1 cellular context compared by ENCODE assay signal in the genomic region with DNA sequence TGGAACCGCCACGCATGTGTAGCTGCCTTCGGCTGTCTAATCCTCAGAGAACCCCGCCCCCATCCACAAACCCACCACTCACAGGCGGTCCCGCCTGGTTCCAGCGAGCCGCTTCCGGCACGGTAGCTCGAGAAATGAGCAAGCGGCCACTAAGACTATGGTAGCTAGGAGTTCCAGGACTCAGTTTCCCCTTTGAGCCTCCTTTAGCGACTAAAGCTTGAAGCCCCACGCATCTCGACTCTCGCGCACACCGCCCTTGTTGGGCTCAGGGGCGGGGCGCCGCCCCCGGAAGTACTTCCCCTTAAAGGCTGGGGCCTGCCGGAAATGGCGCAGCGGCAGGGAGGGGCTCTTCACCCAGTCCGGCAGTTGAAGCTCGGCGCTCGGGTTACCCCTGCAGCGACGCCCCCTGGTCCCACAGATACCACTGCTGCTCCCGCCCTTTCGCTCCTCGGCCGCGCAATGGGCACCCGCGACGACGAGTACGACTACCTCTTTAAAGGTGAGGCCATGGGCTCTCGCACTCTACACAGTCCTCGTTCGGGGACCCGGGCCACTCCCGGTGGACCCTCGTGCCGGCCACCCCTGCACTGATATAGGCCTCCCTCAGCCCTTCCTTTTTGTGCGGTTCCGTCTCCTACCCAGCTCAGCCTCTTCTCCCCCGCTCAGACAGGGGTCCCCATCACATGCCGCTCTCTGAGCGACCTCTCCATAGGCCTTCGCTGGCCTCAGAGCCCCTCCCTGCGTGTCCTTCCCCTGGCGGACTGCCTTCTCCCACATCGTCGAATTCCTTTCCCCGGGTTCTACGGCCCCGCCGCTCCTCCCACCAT.
TF ChIP-seq lines count a peak whose summit lies in the region.

RAB11A (plus strand) TSS at position 365 of the 827 bp plus-strand sequence; CDS start at position 460, 95 bp downstream.

TF ChIP-seq in WTC11, 78 proteins besides CTCF, POLR2A, EP300 and RAD21 (continued from another document):
- TF ChIP-seq, protein P1, sequence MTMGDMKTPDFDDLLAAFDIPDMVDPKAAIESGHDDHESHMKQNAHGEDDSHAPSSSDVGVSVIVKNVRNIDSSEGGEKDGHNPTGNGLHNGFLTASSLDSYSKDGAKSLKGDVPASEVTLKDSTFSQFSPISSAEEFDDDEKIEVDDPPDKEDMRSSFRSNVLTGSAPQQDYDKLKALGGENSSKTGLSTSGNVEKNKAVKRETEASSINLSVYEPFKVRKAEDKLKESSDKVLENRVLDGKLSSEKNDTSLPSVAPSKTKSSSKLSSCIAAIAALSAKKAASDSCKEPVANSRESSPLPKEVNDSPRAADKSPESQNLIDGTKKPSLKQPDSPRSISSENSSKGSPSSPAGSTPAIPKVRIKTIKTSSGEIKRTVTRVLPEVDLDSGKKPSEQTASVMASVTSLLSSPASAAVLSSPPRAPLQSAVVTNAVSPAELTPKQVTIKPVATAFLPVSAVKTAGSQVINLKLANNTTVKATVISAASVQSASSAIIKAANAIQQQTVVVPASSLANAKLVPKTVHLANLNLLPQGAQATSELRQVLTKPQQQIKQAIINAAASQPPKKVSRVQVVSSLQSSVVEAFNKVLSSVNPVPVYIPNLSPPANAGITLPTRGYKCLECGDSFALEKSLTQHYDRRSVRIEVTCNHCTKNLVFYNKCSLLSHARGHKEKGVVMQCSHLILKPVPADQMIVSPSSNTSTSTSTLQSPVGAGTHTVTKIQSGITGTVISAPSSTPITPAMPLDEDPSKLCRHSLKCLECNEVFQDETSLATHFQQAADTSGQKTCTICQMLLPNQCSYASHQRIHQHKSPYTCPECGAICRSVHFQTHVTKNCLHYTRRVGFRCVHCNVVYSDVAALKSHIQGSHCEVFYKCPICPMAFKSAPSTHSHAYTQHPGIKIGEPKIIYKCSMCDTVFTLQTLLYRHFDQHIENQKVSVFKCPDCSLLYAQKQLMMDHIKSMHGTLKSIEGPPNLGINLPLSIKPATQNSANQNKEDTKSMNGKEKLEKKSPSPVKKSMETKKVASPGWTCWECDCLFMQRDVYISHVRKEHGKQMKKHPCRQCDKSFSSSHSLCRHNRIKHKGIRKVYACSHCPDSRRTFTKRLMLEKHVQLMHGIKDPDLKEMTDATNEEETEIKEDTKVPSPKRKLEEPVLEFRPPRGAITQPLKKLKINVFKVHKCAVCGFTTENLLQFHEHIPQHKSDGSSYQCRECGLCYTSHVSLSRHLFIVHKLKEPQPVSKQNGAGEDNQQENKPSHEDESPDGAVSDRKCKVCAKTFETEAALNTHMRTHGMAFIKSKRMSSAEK (CRISPR knock-in tag; IDR thresholded peaks at IDR 0.05; ENCODE audit: borderline replicate concordance): 0 out of 2 replicates have a peak, but pooled peaks have one; percentile 67
- TF ChIP-seq, protein P2, sequence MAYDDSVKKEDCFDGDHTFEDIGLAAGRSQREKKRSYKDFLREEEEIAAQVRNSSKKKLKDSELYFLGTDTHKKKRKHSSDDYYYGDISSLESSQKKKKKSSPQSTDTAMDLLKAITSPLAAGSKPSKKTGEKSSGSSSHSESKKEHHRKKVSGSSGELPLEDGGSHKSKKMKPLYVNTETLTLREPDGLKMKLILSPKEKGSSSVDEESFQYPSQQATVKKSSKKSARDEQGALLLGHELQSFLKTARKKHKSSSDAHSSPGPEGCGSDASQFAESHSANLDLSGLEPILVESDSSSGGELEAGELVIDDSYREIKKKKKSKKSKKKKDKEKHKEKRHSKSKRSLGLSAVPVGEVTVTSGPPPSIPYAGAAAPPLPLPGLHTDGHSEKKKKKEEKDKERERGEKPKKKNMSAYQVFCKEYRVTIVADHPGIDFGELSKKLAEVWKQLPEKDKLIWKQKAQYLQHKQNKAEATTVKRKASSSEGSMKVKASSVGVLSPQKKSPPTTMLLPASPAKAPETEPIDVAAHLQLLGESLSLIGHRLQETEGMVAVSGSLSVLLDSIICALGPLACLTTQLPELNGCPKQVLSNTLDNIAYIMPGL (CRISPR knock-in tag; IDR thresholded peaks at IDR 0.05): peak; percentile 83
- TF ChIP-seq NFYB (CRISPR knock-in tag; conservative IDR thresholded peaks at IDR 0.05; ENCODE audit: low read depth) (0 out of 2 replicates have a peak, but pooled peaks have one; percentile 14), KAT7 (CRISPR knock-in tag; IDR thresholded peaks at IDR 0.05; ENCODE audit: borderline replicate concordance) (0 out of 2 replicates have a peak, but pooled peaks have one; percentile 22), ZNF671 (CRISPR knock-in tag; IDR thresholded peaks at IDR 0.05) (no peak), TEAD1 (CRISPR knock-in tag; IDR thresholded peaks at IDR 0.05) (peak; percentile 71; the same call in 1 of the 2 replicates), JUN (CRISPR knock-in tag; IDR thresholded peaks at IDR 0.05) (no peak)
